16 cellular contexts compared by ENCODE assay signal in genomic region chr10:1662361-1663025, GRCh38.
DNase-seq lines count a peak whose midpoint lies in the region; ATAC-seq and TF ChIP-seq lines count a peak whose summit lies in the region.
"Had no signal": no experiment of that assay in that cellular context is flagged by ENCODE, and none has a peak within 500 bp of the region (broad histone marks: within the 10 kb centered on the region; RNA-seq: fewer than 3 reads in every experiment).

No MANE protein-coding gene starts in this region.

- peak overlapping the region; percentile 44 for H3K27ac Mint-ChIP-seq in glutamatergic neuron (ENCODE audit: unreplicated experiment)
- H3K27ac Mint-ChIP-seq: activated naive CD8-positive, alpha-beta T cell had no signal

- H3K9me3 Mint-ChIP-seq in glutamatergic neuron (ENCODE audit: unreplicated experiment) = peaks cover 10% of the 10 kb centered on the region
- H3K9me3 Mint-ChIP-seq: central memory CD8-positive, alpha-beta T cell; neural crest cell had no signal

- no peak overlapping the region for H3K27ac ChIP-seq in ascending aorta
- H3K27ac ChIP-seq: heart left ventricle, SJSA1 had no signal

- TF ChIP-seq CTCF in glutamatergic neuron (IDR thresholded peaks at IDR 0.05; ENCODE audit: partially characterized antibody, unreplicated experiment) (no peak), ascending aorta (IDR thresholded peaks at IDR 0.05) (no peak)

- H3K9me3 ChIP-seq in ascending aorta = no peaks in the 10 kb centered on the region
- H3K9me3 ChIP-seq: heart left ventricle, SJSA1 had no signal

- no peak overlapping the region for H3K4me3 ChIP-seq in ascending aorta
- H3K4me3 ChIP-seq: heart left ventricle, SJSA1 had no signal

- H3K4me1 Mint-ChIP-seq in glutamatergic neuron (ENCODE audit: low read depth, unreplicated experiment) = peaks cover 42% of the 10 kb centered on the region
- H3K4me1 Mint-ChIP-seq: central memory CD8-positive, alpha-beta T cell had no signal

- no peaks in the 10 kb centered on the region for H3K36me3 ChIP-seq in ascending aorta
- H3K36me3 ChIP-seq: heart left ventricle, SJSA1 had no signal

- H3K4me1 ChIP-seq in ascending aorta = no peaks in the 10 kb centered on the region
- H3K4me1 ChIP-seq: heart left ventricle, SJSA1 had no signal

- H3K36me3 Mint-ChIP-seq in glutamatergic neuron (ENCODE audit: unreplicated experiment) = no peaks in the 10 kb centered on the region
- H3K36me3 Mint-ChIP-seq: activated naive CD8-positive, alpha-beta T cell had no signal

- no peaks in the 10 kb centered on the region for H3K27me3 ChIP-seq in ascending aorta
- H3K27me3 ChIP-seq: heart left ventricle had no signal

- ATAC-seq in GM18498 (IDR thresholded peaks at IDR 0.05; ENCODE audit: unreplicated experiment) (peak; percentile 39), GM21381 (IDR thresholded peaks at IDR 0.05; ENCODE audit: unreplicated experiment) (peak; percentile 43), HG03135 (IDR thresholded peaks at IDR 0.05; ENCODE audit: unreplicated experiment) (peak; percentile 38)
- ATAC-seq: heart left ventricle, left lobe of liver had no signal

- peaks cover 8% of the 10 kb centered on the region for H3K27me3 Mint-ChIP-seq in glutamatergic neuron (ENCODE audit: unreplicated experiment)

- intact Hi-C loops in ascending aorta (cut with DNase I) = no loop called here

- H3K4me3 Mint-ChIP-seq in glutamatergic neuron (ENCODE audit: unreplicated experiment) = no peak overlapping the region
- H3K4me3 Mint-ChIP-seq: activated naive CD8-positive, alpha-beta T cell; central memory CD8-positive, alpha-beta T cell; neural crest cell had no signal

- no peak for DNase-seq in glutamatergic neuron
- DNase-seq in GM19240 (ENCODE audit: insufficient read length, low spot score) = no peak
- no peak for DNase-seq in ascending aorta (ENCODE audit: low spot score in 2 of 2)
- no peak for DNase-seq in OCI-M1 (lab: John Stamatoyannopoulos, UW)
- no peak for DNase-seq in SKM-1 (lab: John Stamatoyannopoulos, UW; ENCODE audit: unreplicated experiment)
- DNase-seq: heart left ventricle, NCI-H1092 treated with DMSO at 0.1 percent for 48 hours, NCI-H69 had no signal
